ENCODE assay signal across 8 cellular contexts in genomic region chr20:37290158-37290810, GRCh38. TPM values are rescaled to one million over a fixed set of nuclear protein-coding genes. Genes with fewer than 3 reads are reported as not detected.
DNase-seq lines count a peak whose midpoint lies in the region; TF ChIP-seq lines count a peak whose summit lies in the region.

No MANE protein-coding gene starts in this region.

- DNase-seq in BJ (ENCODE audit: low read depth) = no peak
- no peak for DNase-seq in NT2/D1 (ENCODE audit: low read depth, low spot score)
- DNase-seq in stimulated activated CD4-positive, alpha-beta T cell treated with anti-CD3 and anti-CD28 coated beads, Interleukin-12 subunit alpha, Interleukin-12 subunit beta, amount 100 ng/mL, for 4 hours = no peak
- no peak for DNase-seq in NCI-H1092 treated with DMSO at 0.1 percent for 48 hours (lab: John Stamatoyannopoulos, UW)
- no peak for DNase-seq in SW 1271 (lab: John Stamatoyannopoulos, UW)
- no peak for DNase-seq in COLO829 (ENCODE audit: low spot score)

- no peaks in the 10 kb centered on the region for H4K20me1 ChIP-seq in neural cell (ENCODE audit: insufficient read depth)

- H3K9ac ChIP-seq in NT2/D1 (ENCODE audit: insufficient read length, low read depth) = peak overlapping the region; percentile 96
- no peak overlapping the region for H3K9ac ChIP-seq in endocrine pancreas (ENCODE audit: control insufficient read depth, insufficient read depth, low read length)
- H3K9ac ChIP-seq in neural cell (ENCODE audit: low read length) = peak overlapping the region; percentile 83

- no peaks in the 10 kb centered on the region for H3F3A ChIP-seq in neural cell (ENCODE audit: insufficient read depth, low read length, poor library complexity, severe bottlenecking)

- H3K4me3 ChIP-seq in BJ (ENCODE audit: low read depth, low read length) = peak overlapping the region; percentile 90
- peak overlapping the region; percentile 73 for H3K4me3 ChIP-seq in NT2/D1 (ENCODE audit: insufficient read length, low read depth)
- peak overlapping the region; percentile 69 for H3K4me3 ChIP-seq in endocrine pancreas (ENCODE audit: control insufficient read depth, insufficient read depth, low read length)
- H3K4me3 ChIP-seq in neural cell (ENCODE audit: low read length) = peak overlapping the region; percentile 79

- TF ChIP-seq EP300 in neural cell (conservative IDR thresholded peaks at IDR 0.05; ENCODE audit: poor library complexity, severe bottlenecking) = no peak

- TF ChIP-seq CTCF in BJ (IDR thresholded peaks at IDR 0.05; ENCODE audit: insufficient read depth, low read depth, low read length) = no peak
- TF ChIP-seq CTCF in neural cell (IDR thresholded peaks at IDR 0.05; ENCODE audit: poor library complexity, severe bottlenecking) = no peak

- H3K4me1 ChIP-seq in NT2/D1 (ENCODE audit: insufficient read depth, insufficient read length) (peaks cover 6% of the 10 kb centered on the region), endocrine pancreas (ENCODE audit: control insufficient read depth, insufficient read depth, low read length) (peaks cover 3% of the 10 kb centered on the region)

- no peak for TF ChIP-seq RAD21 in neural cell (conservative IDR thresholded peaks at IDR 0.05)

- peak overlapping the region; percentile 77 for H2AFZ ChIP-seq in neural cell (ENCODE audit: low read depth, low read length)

- no peaks in the 10 kb centered on the region for H3K9me2 ChIP-seq in neural cell (ENCODE audit: insufficient read depth, low read length)

- 0 out of 2 replicates have a peak, but pooled peaks cover 1% of the 10 kb centered on the region for H3K36me3 ChIP-seq in BJ (ENCODE audit: control insufficient read depth, insufficient read depth, low read length)
- peaks cover 23% of the 10 kb centered on the region for H3K36me3 ChIP-seq in NT2/D1 (ENCODE audit: insufficient read depth, insufficient read length, low read length)
- H3K36me3 ChIP-seq in endocrine pancreas (ENCODE audit: control insufficient read depth, insufficient read depth, low read length) = no peaks in the 10 kb centered on the region
- H3K36me3 ChIP-seq in neural cell (ENCODE audit: insufficient read depth, low read length) = no peaks in the 10 kb centered on the region

- peaks cover 3% of the 10 kb centered on the region for H3K79me2 ChIP-seq in neural cell (replicated peaks; ENCODE audit: insufficient read depth, low read length)

- POLR2A ChIA-PET in BJ (lab: Charles Lee) = no interaction called here

- H3K4me2 ChIP-seq in neural cell (ENCODE audit: low read length) = peak overlapping the region; percentile 47

- H3K9me3 ChIP-seq in NT2/D1 (ENCODE audit: insufficient read depth, low read length) (peaks cover 7% of the 10 kb centered on the region; the same call in 1 of the 2 replicates), endocrine pancreas (ENCODE audit: control insufficient read depth, low read length) (no peaks in the 10 kb centered on the region), neural cell (ENCODE audit: low read length) (no peaks in the 10 kb centered on the region)

- H3K27me3 ChIP-seq in BJ (ENCODE audit: control insufficient read depth, insufficient read depth, low read length) = no peaks in the 10 kb centered on the region
- no peaks in the 10 kb centered on the region for H3K27me3 ChIP-seq in NT2/D1 (ENCODE audit: insufficient read depth, insufficient read length)
- no peaks in the 10 kb centered on the region for H3K27me3 ChIP-seq in endocrine pancreas (ENCODE audit: control insufficient read depth, insufficient read depth, low read length)
- H3K27me3 ChIP-seq in neural cell (ENCODE audit: insufficient read depth, low read depth, low read length) = no peaks in the 10 kb centered on the region

- H3K27ac ChIP-seq in neural cell (ENCODE audit: low read length) = peak overlapping the region; percentile 73

- CTCF ChIA-PET in BJ (lab: Yijun Ruan, JAX) = interaction anchor here (0.9 to 1.2 kb wide), 2 partner anchors 54 to 95 kb away, joined by 3 read pairs; no protein-coding TSS in a partner anchor

TF ChIP-seq in neural cell, 6 proteins besides CTCF, POLR2A, EP300 and RAD21:
- TF ChIP-seq EZH2 (IDR thresholded peaks at IDR 0.05; ENCODE audit: borderline replicate concordance, insufficient read depth, low read length, poor library complexity, severe bottlenecking) (no peak), TAF1 (IDR thresholded peaks at IDR 0.05; ENCODE audit: low read depth) (no peak), SMC3 (conservative IDR thresholded peaks at IDR 0.05; ENCODE audit: poor library complexity) (no peak), REST (IDR thresholded peaks at IDR 0.05; ENCODE audit: borderline replicate concordance) (no peak), POLR2AphosphoS5 (IDR thresholded peaks at IDR 0.05) (no peak), MXI1 (conservative IDR thresholded peaks at IDR 0.05; ENCODE audit: poor library complexity, severe bottlenecking) (no peak)

RNA-seq across cellular contexts. Expression of gene MANBAL, which starts 0.8 kb away (rescaled TPM):
- polyA plus RNA-seq in BJ (2011; rRNA removed) (116 and 153 TPM in 2 replicates), neural cell (41.5 and 42.1 TPM in 2 replicates)
- polyA minus RNA-seq in BJ (2011; rRNA and poly(A)+ RNA removed) = 33.8 and 37.7 TPM in 2 replicates
- 18.6 and 19.2 TPM in 2 replicates for polyA minus RNA-seq in neural cell

RNA-seq across cellular contexts. Expression of gene GHRH, which starts 28.7 kb away (rescaled TPM):
- not detected in 2 replicates for polyA plus RNA-seq in BJ (2011; rRNA removed)
- polyA minus RNA-seq in BJ (2011; rRNA and poly(A)+ RNA removed) = not detected in 2 replicates
- polyA plus RNA-seq in neural cell = not detected in 2 replicates
- not detected in 2 replicates for polyA minus RNA-seq in neural cell

RNA-seq across cellular contexts. Expression of gene SRC, which starts 55.7 kb away (rescaled TPM):
- polyA plus RNA-seq in BJ (2011; rRNA removed) = 25.1 and 35.4 TPM in 2 replicates
- 49.2 and 53.2 TPM in 2 replicates for polyA minus RNA-seq in BJ (2011; rRNA and poly(A)+ RNA removed)
- polyA plus RNA-seq in neural cell = 39.0 and 49.5 TPM in 2 replicates
- 50.9 and 53.7 TPM in 2 replicates for polyA minus RNA-seq in neural cell
